In the genomic region with DNA sequence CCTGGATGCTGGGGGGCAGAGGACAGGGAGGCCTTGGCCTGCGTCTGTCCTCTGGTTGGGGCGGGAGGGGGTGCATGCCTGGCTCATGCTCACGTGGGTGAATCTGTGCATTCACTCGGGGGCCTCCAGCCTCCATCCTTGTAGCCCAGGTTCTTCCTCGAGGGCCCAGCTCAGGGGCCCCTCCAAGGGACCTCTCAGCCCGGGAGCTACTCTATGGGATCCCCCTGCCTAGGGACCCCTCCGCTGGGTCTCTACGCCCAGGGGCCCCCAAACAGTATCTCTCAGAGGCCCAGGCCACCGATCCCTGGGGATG, we compare ENCODE assay signal across 19 cellular contexts. TPM values are rescaled to one million over a fixed set of nuclear protein-coding genes. Genes with fewer than 3 reads are reported as not detected.
DNase-seq lines count a peak whose midpoint lies in the region; ATAC-seq and TF ChIP-seq lines count a peak whose summit lies in the region.
"Had no signal": no experiment of that assay in that cellular context is flagged by ENCODE, and none has a peak within 500 bp of the region (broad histone marks: within the 10 kb centered on the region; RNA-seq: fewer than 3 reads in every experiment).

No MANE protein-coding gene starts in this region.

- H3K27ac Mint-ChIP-seq in stimulated activated naive CD8-positive, alpha-beta T cell treated with anti-CD3 and anti-CD28 coated beads, Interleukin-15, Interleukin-2, amounts not matched to agents 100 ng/mL and 50 ng/mL, for 24 hours, result no peak overlapping the region
- H3K27ac Mint-ChIP-seq in endodermal cell, result peak overlapping the region; percentile 72
- H3K27ac Mint-ChIP-seq in nephron, result peak overlapping the region; percentile 83 to 94 (median 92)
- H3K27ac Mint-ChIP-seq in type B pancreatic cell, result peak overlapping the region; percentile 14
- H3K27ac Mint-ChIP-seq: activated CD4-positive, alpha-beta T cell treated with anti-CD3 and anti-CD28 coated beads, Interleukin-2, amount 10 ng/mL, durations not matched to agents 24 days and 14 days; CD4-positive, CD25-positive, alpha-beta regulatory T cell; stimulated activated effector memory CD8-positive, alpha-beta T cell treated with anti-CD3 and anti-CD28 coated beads, Interleukin-12 subunit alpha, Interleukin-12 subunit beta, amount 100 ng/mL, for 72 hours had no signal

- peaks cover 41% of the 10 kb centered on the region for H3K27me3 Mint-ChIP-seq in stimulated activated naive CD8-positive, alpha-beta T cell treated with anti-CD3 and anti-CD28 coated beads, Interleukin-15, Interleukin-2, amounts not matched to agents 100 ng/mL and 50 ng/mL, for 24 hours
- H3K27me3 Mint-ChIP-seq in endodermal cell (ENCODE audit: insufficient read depth), result peaks cover 5% of the 10 kb centered on the region
- H3K27me3 Mint-ChIP-seq in nephron (ENCODE audit: low read depth), result peaks cover 12% of the 10 kb centered on the region
- peaks cover 31% of the 10 kb centered on the region for H3K27me3 Mint-ChIP-seq in type B pancreatic cell

- peak overlapping the region; percentile 20 for H3K4me3 Mint-ChIP-seq in stimulated activated naive CD8-positive, alpha-beta T cell treated with anti-CD3 and anti-CD28 coated beads, Interleukin-15, Interleukin-2, amounts not matched to agents 100 ng/mL and 50 ng/mL, for 24 hours
- H3K4me3 Mint-ChIP-seq in endodermal cell, result peak overlapping the region; percentile 50
- peak overlapping the region; percentile 58 to 61 (median 58) for H3K4me3 Mint-ChIP-seq in nephron
- H3K4me3 Mint-ChIP-seq in type B pancreatic cell, result peak overlapping the region; percentile 49
- H3K4me3 Mint-ChIP-seq: activated CD4-positive, alpha-beta T cell treated with anti-CD3 and anti-CD28 coated beads, Interleukin-2, amount 10 ng/mL, durations not matched to agents 24 days and 14 days; CD4-positive, CD25-positive, alpha-beta regulatory T cell; stimulated activated effector memory CD8-positive, alpha-beta T cell treated with anti-CD3 and anti-CD28 coated beads, Interleukin-12 subunit alpha, Interleukin-12 subunit beta, amount 100 ng/mL, for 72 hours had no signal

- H3K36me3 Mint-ChIP-seq in stimulated activated naive CD8-positive, alpha-beta T cell treated with anti-CD3 and anti-CD28 coated beads, Interleukin-15, Interleukin-2, amounts not matched to agents 100 ng/mL and 50 ng/mL, for 24 hours (ENCODE audit: low read depth), result no peaks in the 10 kb centered on the region
- H3K36me3 Mint-ChIP-seq in endodermal cell (ENCODE audit: low read depth), result no peaks in the 10 kb centered on the region
- no peaks in the 10 kb centered on the region for H3K36me3 Mint-ChIP-seq in nephron (ENCODE audit: low read depth)
- H3K36me3 Mint-ChIP-seq in type B pancreatic cell, result no peaks in the 10 kb centered on the region
- H3K36me3 Mint-ChIP-seq: CD4-positive, CD25-positive, alpha-beta regulatory T cell had no signal

- 43 to 58% methylated on average over 6 to 9 of the region's 9 CpGs for WGBS in endodermal cell (ENCODE audit: insufficient coverage in 1 of 2, insufficient read length in 1 of 2), 2 experiments

- ATAC-seq in stimulated activated naive CD8-positive, alpha-beta T cell treated with anti-CD3 and anti-CD28 coated beads, Interleukin-15, Interleukin-2, amounts not matched to agents 100 U/mL and 50 U/mL, for 24 hours, result no peak
- ATAC-seq in left lung, result no peak
- ATAC-seq: left ventricle myocardium superior had no signal

- no peaks in the 10 kb centered on the region for H3K9me3 Mint-ChIP-seq in stimulated activated naive CD8-positive, alpha-beta T cell treated with anti-CD3 and anti-CD28 coated beads, Interleukin-15, Interleukin-2, amounts not matched to agents 100 ng/mL and 50 ng/mL, for 24 hours
- H3K9me3 Mint-ChIP-seq in endodermal cell (no peaks in the 10 kb centered on the region), nephron (no peaks in the 10 kb centered on the region), type B pancreatic cell (no peaks in the 10 kb centered on the region)
- H3K9me3 Mint-ChIP-seq: activated CD4-positive, alpha-beta T cell treated with anti-CD3 and anti-CD28 coated beads, Interleukin-2, amount 10 ng/mL, durations not matched to agents 24 days and 14 days; stimulated activated effector memory CD8-positive, alpha-beta T cell treated with anti-CD3 and anti-CD28 coated beads, Interleukin-12 subunit alpha, Interleukin-12 subunit beta, amount 100 ng/mL, for 72 hours had no signal

- H3K27ac ChIP-seq in endodermal cell (ENCODE audit: low read depth, low read length) (peak overlapping the region; percentile 83), vagina (no peak overlapping the region), RWPE1 (no peak overlapping the region), left lung (no peak overlapping the region)
- H3K27ac ChIP-seq: foreskin keratinocyte, tibial artery had no signal

- H3K27me3 ChIP-seq in endodermal cell (ENCODE audit: control insufficient read depth, insufficient read depth, low read length, poor library complexity, severe bottlenecking), result no peaks in the 10 kb centered on the region
- H3K27me3 ChIP-seq in vagina, result no peaks in the 10 kb centered on the region
- H3K27me3 ChIP-seq in left lung, result peaks cover 15 to 55% of the 10 kb centered on the region in 2 donors

- H3K9me3 ChIP-seq in endodermal cell (ENCODE audit: control insufficient read depth, low read length) (no peaks in the 10 kb centered on the region), vagina (no peaks in the 10 kb centered on the region), left lung (no peaks in the 10 kb centered on the region)
- H3K9me3 ChIP-seq: tibial artery had no signal

- H3K4me3 ChIP-seq in endodermal cell (ENCODE audit: low read length), result no peak overlapping the region
- H3K4me3 ChIP-seq in vagina, result peak overlapping the region in 1 of 2 donors; percentile 6
- H3K4me3 ChIP-seq in left lung, result no peak overlapping the region
- H3K4me3 ChIP-seq: tibial artery had no signal

- CTCF ChIA-PET in RWPE1 (lab: Yijun Ruan, JAX), result interaction anchor here (0.6 kb wide), 1 partner anchor 1107 kb away, joined by 4 read pairs; no protein-coding TSS in a partner anchor

- no peak overlapping the region for H3K9ac ChIP-seq in endodermal cell (ENCODE audit: extremely low read depth, low read length, poor library complexity, severe bottlenecking)

- POLR2A ChIA-PET in RWPE1 (lab: Yijun Ruan, JAX; ENCODE audit: low non-redundant PET), result no interaction called here

- peaks cover 3% of the 10 kb centered on the region for H3K4me1 ChIP-seq in endodermal cell (ENCODE audit: control insufficient read depth, insufficient read depth, low read length)
- peaks cover 5% of the 10 kb centered on the region for H3K4me1 ChIP-seq in vagina
- no peaks in the 10 kb centered on the region for H3K4me1 ChIP-seq in left lung
- H3K4me1 ChIP-seq: foreskin keratinocyte had no signal

- no peak for DNase-seq in stimulated activated naive CD8-positive, alpha-beta T cell treated with anti-CD3 and anti-CD28 coated beads, Interleukin-15, Interleukin-2, amounts not matched to agents 100 U/mL and 50 U/mL, for 24 hours
- DNase-seq in endodermal cell (no peak), type B pancreatic cell (ENCODE audit: extremely low spot score, unreplicated experiment) (no peak), vagina (ENCODE audit: extremely low spot score in 2 of 2) (no peak), RWPE1 (ENCODE audit: low spot score) (no peak), left lung (no peak)
- DNase-seq: activated CD4-positive, alpha-beta T cell treated with anti-CD3 and anti-CD28 coated beads, Interleukin-2, amount 10 ng/mL, durations not matched to agents 24 days and 14 days; activated gamma-delta T cell; aorta; CD4-positive, CD25-positive, alpha-beta regulatory T cell; foreskin keratinocyte; IMR-90; left ventricle myocardium superior; stimulated activated CD4-positive, alpha-beta T cell treated with anti-CD3 and anti-CD28 coated beads, Interleukin-12 subunit alpha, Interleukin-12 subunit beta, amount 100 ng/mL, for 4 hours; SW 1271; tibial artery had no signal

- peaks cover 12% of the 10 kb centered on the region for H3K4me1 Mint-ChIP-seq in stimulated activated naive CD8-positive, alpha-beta T cell treated with anti-CD3 and anti-CD28 coated beads, Interleukin-15, Interleukin-2, amounts not matched to agents 100 ng/mL and 50 ng/mL, for 24 hours (ENCODE audit: low read depth)
- peaks cover 14% of the 10 kb centered on the region for H3K4me1 Mint-ChIP-seq in endodermal cell
- H3K4me1 Mint-ChIP-seq in nephron, result peaks cover 37% of the 10 kb centered on the region
- H3K4me1 Mint-ChIP-seq in type B pancreatic cell (ENCODE audit: unreplicated experiment), result peaks cover 4% of the 10 kb centered on the region
- H3K4me1 Mint-ChIP-seq: activated CD4-positive, alpha-beta T cell treated with anti-CD3 and anti-CD28 coated beads, Interleukin-2, amount 10 ng/mL, durations not matched to agents 24 days and 14 days; stimulated activated effector memory CD8-positive, alpha-beta T cell treated with anti-CD3 and anti-CD28 coated beads, Interleukin-12 subunit alpha, Interleukin-12 subunit beta, amount 100 ng/mL, for 72 hours had no signal

- no peaks in the 10 kb centered on the region for H3K36me3 ChIP-seq in endodermal cell (ENCODE audit: control insufficient read depth, insufficient read depth, low read length)
- H3K36me3 ChIP-seq in vagina, result no peaks in the 10 kb centered on the region
- no peaks in the 10 kb centered on the region for H3K36me3 ChIP-seq in left lung
- H3K36me3 ChIP-seq: tibial artery had no signal

- TF ChIP-seq POLR2A in vagina (IDR thresholded peaks at IDR 0.05), result no peak

- intact Hi-C loops in vagina (cut with DNase I) (no loop called here), left lung (cut with DNase I) (no loop called here)

- TF ChIP-seq CTCF in endodermal cell (conservative IDR thresholded peaks at IDR 0.05) (no peak), nephron (IDR thresholded peaks at IDR 0.05; ENCODE audit: unreplicated experiment in 3 of 3) (no peak), type B pancreatic cell (conservative IDR thresholded peaks at IDR 0.05) (no peak), vagina (IDR thresholded peaks at IDR 0.05) (no peak), RWPE1 (conservative IDR thresholded peaks at IDR 0.05; ENCODE audit: low read depth) (no peak), left lung (IDR thresholded peaks at IDR 0.05) (no peak)

RNA-seq across cellular contexts. Expression of gene C1QL1, which starts 19.7 kb away (rescaled TPM):
- total RNA-seq in endodermal cell (1 to 10 TPM; 1.4 to 2.7 TPM), type B pancreatic cell (ENCODE audit: low replicate concordance) (15.6 and 76.5 TPM in 2 replicates), vagina (6.9 TPM), left lung (under 1 TPM in 1 of 2 donors, not detected in 1; 0.70 TPM)
- polyA plus RNA-seq in endodermal cell (2013, experiment 1 of 2), result 13.9 TPM
- polyA plus RNA-seq in endodermal cell (2013, experiment 2 of 2), result 12.4 TPM
- total RNA-seq: CD4-positive, CD25-positive, alpha-beta regulatory T cell had no signal
- polyA plus RNA-seq: aorta; CD4-positive, CD25-positive, alpha-beta regulatory T cell had no signal

RNA-seq across cellular contexts. Expression of gene KIF18B, which starts 40.3 kb away (rescaled TPM):
- 10 to 100 TPM; 43.5 to 64.7 TPM for total RNA-seq in endodermal cell
- polyA plus RNA-seq in endodermal cell (2013, experiment 1 of 2), result 45.3 TPM
- polyA plus RNA-seq in endodermal cell (2013, experiment 2 of 2), result 46.4 TPM
- total RNA-seq in type B pancreatic cell (ENCODE audit: low replicate concordance), result 14.8 and 49.3 TPM in 2 replicates
- 0.74 TPM for total RNA-seq in vagina
- total RNA-seq in left lung, result 1 to 10 TPM; 2.9 to 6.0 TPM
